ENCODE assay signal across 25 cellular contexts in the genomic region with DNA sequence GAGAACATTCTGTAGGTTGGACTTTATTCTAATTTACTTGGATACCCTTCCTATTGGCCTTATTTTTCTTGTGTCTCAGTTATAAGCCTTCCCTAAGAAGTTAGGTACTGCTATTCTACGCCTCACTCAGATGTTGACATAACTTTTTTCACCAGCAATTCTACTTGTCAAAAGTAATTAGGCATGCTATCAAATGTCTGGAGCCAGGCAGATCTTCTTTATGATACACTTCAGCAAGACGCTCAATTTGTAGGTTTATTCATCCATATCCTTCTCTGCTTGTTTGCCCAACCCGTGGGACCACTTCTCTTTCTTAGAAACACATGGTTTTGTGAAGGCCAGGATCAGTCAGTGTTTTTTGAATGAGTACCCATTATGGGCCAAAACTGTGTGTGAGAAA. TPM values are rescaled to one million over a fixed set of nuclear protein-coding genes. Genes with fewer than 3 reads are reported as not detected.
"Had no signal": no experiment of that assay in that cellular context is flagged by ENCODE, and none has a peak within 500 bp of the region (broad histone marks: within the 10 kb centered on the region; RNA-seq: fewer than 3 reads in every experiment).

No MANE protein-coding gene starts in this region.

- H3K27me3 ChIP-seq: esophagus squamous epithelium, heart right ventricle, neural progenitor cell, suprapubic skin, transverse colon, vagina had no signal

- ATAC-seq: effector memory CD8-positive, alpha-beta T cell; heart right ventricle; left cardiac atrium; natural killer cell; stimulated activated naive CD8-positive, alpha-beta T cell treated with anti-CD3 and anti-CD28 coated beads, Interleukin-15, amount 100 ng/mL, for 72 hours had no signal

- H3K27ac ChIP-seq: esophagus squamous epithelium, heart right ventricle, neural progenitor cell, parathyroid adenoma, suprapubic skin, transverse colon, vagina had no signal

- H3K9me3 ChIP-seq: esophagus squamous epithelium, heart right ventricle, suprapubic skin, transverse colon, vagina had no signal

- DNase-seq: cortex of kidney; effector memory CD8-positive, alpha-beta T cell; erythroblast; esophagus squamous epithelium; foreskin melanocyte; glutamatergic neuron; heart right ventricle; hippocampal formation; left cardiac atrium; natural killer cell; stimulated activated CD4-positive, alpha-beta T cell treated with anti-CD3 and anti-CD28 coated beads, Interleukin-12 subunit alpha, Interleukin-12 subunit beta, amount 100 ng/mL, for 4 hours; stimulated activated CD4-positive, alpha-beta T cell treated with anti-CD3 and anti-CD28 coated beads, Interleukin-1b, Interleukin-23, amount 100 ng/mL, for 48 hours; stimulated activated CD4-positive, alpha-beta T cell treated with anti-CD3 and anti-CD28 coated beads, Interleukin-4, amount 100 ng/mL, for 1 hour; stimulated activated CD8-positive, alpha-beta memory T cell treated with anti-CD3 and anti-CD28 coated beads, Interleukin-4, amount 100 ng/mL, for 48 hours; stimulated activated naive CD4-positive, alpha-beta T cell; stimulated activated naive CD8-positive, alpha-beta T cell treated with anti-CD3 and anti-CD28 coated beads, Interleukin-15, amount 100 ng/mL, for 72 hours; transverse colon had no signal

- H3K4me3 ChIP-seq: esophagus squamous epithelium, heart right ventricle, lung, neural progenitor cell, smooth muscle cell, suprapubic skin, transverse colon, vagina had no signal

- H3K4me1 ChIP-seq: esophagus squamous epithelium, heart right ventricle, neural progenitor cell, parathyroid adenoma, suprapubic skin, transverse colon, vagina had no signal

- H3K36me3 ChIP-seq: esophagus squamous epithelium, heart right ventricle, neural progenitor cell, suprapubic skin, transverse colon, vagina had no signal

RNA-seq across cellular contexts. Expression of gene COL8A1, which starts 36.2 kb away (rescaled TPM):
- total RNA-seq: mononuclear cell, progenitor cell of endocrine pancreas had no signal
